Comparison of ENCODE assay signal across 13 cellular contexts in the genomic region with DNA sequence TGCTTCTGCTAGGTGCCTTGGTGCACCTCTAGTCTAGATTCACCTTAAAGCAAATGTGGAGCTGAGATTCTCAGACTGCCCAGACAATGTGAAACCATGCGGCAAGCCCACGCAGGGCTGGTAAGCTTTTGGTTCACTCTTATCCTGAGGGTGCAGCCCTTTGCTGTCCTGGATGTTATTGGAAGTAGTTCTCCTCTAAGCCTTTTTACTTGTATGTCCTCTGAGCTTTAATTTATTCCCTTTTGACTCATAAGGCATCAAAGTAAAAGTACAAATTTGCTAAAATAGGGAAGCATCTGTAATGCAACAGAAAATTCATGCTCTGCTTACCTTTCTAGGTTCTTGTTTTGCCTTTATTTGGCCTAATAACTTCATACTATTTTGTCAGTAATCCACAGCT.
DNase-seq lines count a peak whose midpoint lies in the region; ATAC-seq, FAIRE-seq and TF ChIP-seq lines count a peak whose summit lies in the region.
"Had no signal": no experiment of that assay in that cellular context is flagged by ENCODE, and none has a peak within 500 bp of the region (broad histone marks: within the 10 kb centered on the region; RNA-seq: fewer than 3 reads in every experiment).

No MANE protein-coding gene starts in this region.

- H3K4me2 ChIP-seq in astrocyte (ENCODE audit: low read length) = peak overlapping the region; percentile 32

- H3K27me3 Mint-ChIP-seq in astrocyte (ENCODE audit: low read depth, unreplicated experiment) = no peaks in the 10 kb centered on the region

- H3K4me3 ChIP-seq in astrocyte (ENCODE audit: insufficient read depth, low read depth, low read length) = no peak overlapping the region
- no peak overlapping the region for H3K4me3 ChIP-seq in HAP-1
- H3K4me3 ChIP-seq: cardiac muscle cell, SJSA1, tibial artery had no signal

- no peak overlapping the region for H2AFZ ChIP-seq in astrocyte (ENCODE audit: low read depth, low read length)

- no peak overlapping the region for H3K27ac Mint-ChIP-seq in astrocyte (ENCODE audit: unreplicated experiment)

- H3K79me2 ChIP-seq in astrocyte (ENCODE audit: insufficient read depth, low read length) = no peaks in the 10 kb centered on the region

- FAIRE-seq in astrocyte (lab: Jason Lieb, UNC) = no peak

- DNase-seq in astrocyte (ENCODE audit: low read depth) (no peak), activated gamma-delta T cell (lab: John Stamatoyannopoulos, UW) (no peak), GM03348 (ENCODE audit: low spot score) (no peak), HAP-1 (ENCODE audit: low spot score in 2 of 2) (no peak), HCEC 1CT (no peak)
- DNase-seq: NCI-H187; stimulated activated CD4-positive, alpha-beta T cell treated with anti-CD3 and anti-CD28 coated beads, Interleukin-2, amount 100 ng/mL, for 24 hours; tibial artery had no signal

- H3K4me1 ChIP-seq in astrocyte (ENCODE audit: insufficient read depth, low read length) = peaks cover 10% of the 10 kb centered on the region
- no peaks in the 10 kb centered on the region for H3K4me1 ChIP-seq in HAP-1
- H3K4me1 ChIP-seq: tibial artery had no signal

- no peaks in the 10 kb centered on the region for H3K9me3 ChIP-seq in astrocyte (ENCODE audit: insufficient read depth, low read depth, low read length)
- no peaks in the 10 kb centered on the region for H3K9me3 ChIP-seq in HAP-1
- H3K9me3 ChIP-seq: SJSA1, tibial artery had no signal

- peaks cover 12% of the 10 kb centered on the region for H3K4me1 Mint-ChIP-seq in astrocyte (ENCODE audit: low read depth, unreplicated experiment)

- H3K36me3 ChIP-seq in astrocyte (ENCODE audit: insufficient read depth, low read length) = no peaks in the 10 kb centered on the region
- no peaks in the 10 kb centered on the region for H3K36me3 ChIP-seq in HAP-1 (replicated peaks)
- H3K36me3 ChIP-seq: cardiac muscle cell, SJSA1, tibial artery had no signal

- no peaks in the 10 kb centered on the region for H3K36me3 Mint-ChIP-seq in astrocyte (ENCODE audit: low read depth, unreplicated experiment)

- no peaks in the 10 kb centered on the region for H4K20me1 ChIP-seq in astrocyte (ENCODE audit: insufficient read depth, low read length)

- TF ChIP-seq CTCF in astrocyte (IDR thresholded peaks at IDR 0.05; ENCODE audit: insufficient read depth, low read depth, low read length) = no peak

- no peak overlapping the region for H3K4me3 Mint-ChIP-seq in astrocyte (ENCODE audit: unreplicated experiment)

- H3K27me3 ChIP-seq in astrocyte (ENCODE audit: insufficient read depth, low read length) = no peaks in the 10 kb centered on the region
- H3K27me3 ChIP-seq in HAP-1 (ENCODE audit: low read depth) = no peaks in the 10 kb centered on the region
- H3K27me3 ChIP-seq: cardiac muscle cell, SJSA1, tibial artery had no signal

- H3K9me3 Mint-ChIP-seq in astrocyte (ENCODE audit: unreplicated experiment) = peaks cover 2% of the 10 kb centered on the region

- ATAC-seq in GM18517 (IDR thresholded peaks at IDR 0.05; ENCODE audit: unreplicated experiment) (peak; percentile 91), GM21528 (IDR thresholded peaks at IDR 0.05; ENCODE audit: low FRiP score, unreplicated experiment) (peak; percentile 77), HG03108 (IDR thresholded peaks at IDR 0.05; ENCODE audit: unreplicated experiment) (peak; percentile 67)

- H3K9ac ChIP-seq in astrocyte (ENCODE audit: low read length) = peak overlapping the region; percentile 38

- peak overlapping the region; percentile 11 for H3K27ac ChIP-seq in astrocyte (ENCODE audit: low read depth, low read length)
- H3K27ac ChIP-seq: cardiac muscle cell, SJSA1, tibial artery had no signal

- in situ Hi-C loops in HAP-1 (cut with MboI; ENCODE audit: low sequenced_read_pairs) = no loop called here
